In genomic region chr5:81856948-81857928, GRCh38 we compare ENCODE assay signal across 8 cellular contexts.
DNase-seq lines count a peak whose midpoint lies in the region; ATAC-seq and TF ChIP-seq lines count a peak whose summit lies in the region.

No MANE protein-coding gene starts in this region.

- H3K9me3 Mint-ChIP-seq in WTC11 (no peaks in the 10 kb centered on the region), progenitor cell of endocrine pancreas (ENCODE audit: low read depth) (no peaks in the 10 kb centered on the region)

- H3K27ac Mint-ChIP-seq in WTC11 (peak overlapping the region; percentile 17; the same call in 1 of the 2 replicates), progenitor cell of endocrine pancreas (no peak overlapping the region)

- intact Hi-C loops in Right ventricle myocardium superior (cut with DNase I), result loop anchor here (5.0 kb wide), 2 partner anchors 115 to 350 kb away; partner anchors contain the start of gene ATG10

- H3K36me3 Mint-ChIP-seq in WTC11 (no peaks in the 10 kb centered on the region), progenitor cell of endocrine pancreas (ENCODE audit: insufficient read depth) (no peaks in the 10 kb centered on the region)

- no peaks in the 10 kb centered on the region; the same call in 1 of the 2 replicates for H3K27me3 Mint-ChIP-seq in WTC11 (ENCODE audit: low read depth)
- H3K27me3 Mint-ChIP-seq in progenitor cell of endocrine pancreas, result no peaks in the 10 kb centered on the region

- peak; percentile 30 for TF ChIP-seq CTCF in WTC11 (IDR thresholded peaks at IDR 0.05)
- TF ChIP-seq CTCF in progenitor cell of endocrine pancreas (IDR thresholded peaks at IDR 0.05; ENCODE audit: unreplicated experiment), result peak; percentile 51

- CTCF ChIA-PET in WTC11 (lab: Charles Lee), result interaction anchor here (0.6 to 3.4 kb wide), 44 partner anchors 12 to 463 kb away, joined by 3 to 45 read pairs (median 4); partner anchors contain the start of genes ACOT12, ATG10 and SSBP2

- H3K4me1 Mint-ChIP-seq in WTC11 (peaks cover 52% of the 10 kb centered on the region), progenitor cell of endocrine pancreas (ENCODE audit: low read depth) (peaks cover 16% of the 10 kb centered on the region)

- no peak overlapping the region for H3K4me3 Mint-ChIP-seq in WTC11
- H3K4me3 Mint-ChIP-seq in progenitor cell of endocrine pancreas (ENCODE audit: low read depth), result no peak overlapping the region

- ATAC-seq in WTC11 (peak; percentile 64), Right ventricle myocardium superior (ENCODE audit: poor library complexity) (peak; percentile 94), GM21447 (IDR thresholded peaks at IDR 0.05; ENCODE audit: unreplicated experiment) (no peak), GM19397 (IDR thresholded peaks at IDR 0.05; ENCODE audit: unreplicated experiment) (no peak)

- POLR2A ChIA-PET in WTC11 (lab: Charles Lee), result interaction anchor here (0.6 to 1.5 kb wide), 3 partner anchors 106 to 294 kb away, joined by 3 to 8 read pairs (median 3); partner anchors contain the start of gene SSBP2

- DNase-seq in NCI-H1417 (lab: John Stamatoyannopoulos, UW), result peak; percentile 59 to 89 (median 71)
- DNase-seq in NCI-H1417 treated with DMSO at 0.1 percent for 48 hours (lab: John Stamatoyannopoulos, UW), result no peak
- DNase-seq in NCI-H1092 treated with DMSO at 0.1 percent for 48 hours (lab: John Stamatoyannopoulos, UW), result peak; percentile 97
- DNase-seq in WTC11 (ENCODE audit: low spot score), result peak; percentile 42
- DNase-seq in Right ventricle myocardium superior, result peak; percentile 90
- DNase-seq in progenitor cell of endocrine pancreas (ENCODE audit: low spot score, unreplicated experiment), result no peak

TF ChIP-seq in WTC11, 78 proteins besides CTCF, POLR2A, EP300 and RAD21:
- no peak for TF ChIP-seq ZMAT4 (CRISPR knock-in tag; IDR thresholded peaks at IDR 0.05)
- TF ChIP-seq, protein P1, sequence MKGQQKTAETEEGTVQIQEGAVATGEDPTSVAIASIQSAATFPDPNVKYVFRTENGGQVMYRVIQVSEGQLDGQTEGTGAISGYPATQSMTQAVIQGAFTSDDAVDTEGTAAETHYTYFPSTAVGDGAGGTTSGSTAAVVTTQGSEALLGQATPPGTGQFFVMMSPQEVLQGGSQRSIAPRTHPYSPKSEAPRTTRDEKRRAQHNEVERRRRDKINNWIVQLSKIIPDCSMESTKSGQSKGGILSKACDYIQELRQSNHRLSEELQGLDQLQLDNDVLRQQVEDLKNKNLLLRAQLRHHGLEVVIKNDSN (CRISPR knock-in tag; IDR thresholded peaks at IDR 0.05), result no peak
- TF ChIP-seq HMGA2 (CRISPR knock-in tag; IDR thresholded peaks at IDR 0.05), result no peak
- no peak for TF ChIP-seq ZNF416 (CRISPR knock-in tag; IDR thresholded peaks at IDR 0.05)
- TF ChIP-seq TCF7 (CRISPR knock-in tag; IDR thresholded peaks at IDR 0.05; ENCODE audit: low read depth), result no peak
- TF ChIP-seq ARID4B (CRISPR knock-in tag; IDR thresholded peaks at IDR 0.05; ENCODE audit: borderline replicate concordance), result no peak
- no peak for TF ChIP-seq MXD4 (CRISPR knock-in tag; IDR thresholded peaks at IDR 0.05; ENCODE audit: borderline replicate concordance)
- TF ChIP-seq ETV6 (CRISPR knock-in tag; IDR thresholded peaks at IDR 0.05), result no peak
- TF ChIP-seq SMAD4 (CRISPR knock-in tag; IDR thresholded peaks at IDR 0.05), result no peak
TF ChIP-seq in WTC11: peak in this region for 0.

Comparison
In these comparisons a context has a peak if more than half of its experiments do, and no peak if none do; other contexts are left out.
1. DNase-seq: peak in NCI-H1417 (3 of 3), NCI-H1092 treated with DMSO at 0.1 percent for 48 hours (single experiment), WTC11 (single experiment) and Right ventricle myocardium superior (single experiment); none in NCI-H1417 treated with DMSO at 0.1 percent for 48 hours (single experiment) and progenitor cell of endocrine pancreas (single experiment).
2. ATAC-seq: peak in WTC11 (single experiment) and Right ventricle myocardium superior (single experiment); none in GM21447 (single experiment) and GM19397 (single experiment).